ENCODE assay signal across 8 cellular contexts in the genomic region with DNA sequence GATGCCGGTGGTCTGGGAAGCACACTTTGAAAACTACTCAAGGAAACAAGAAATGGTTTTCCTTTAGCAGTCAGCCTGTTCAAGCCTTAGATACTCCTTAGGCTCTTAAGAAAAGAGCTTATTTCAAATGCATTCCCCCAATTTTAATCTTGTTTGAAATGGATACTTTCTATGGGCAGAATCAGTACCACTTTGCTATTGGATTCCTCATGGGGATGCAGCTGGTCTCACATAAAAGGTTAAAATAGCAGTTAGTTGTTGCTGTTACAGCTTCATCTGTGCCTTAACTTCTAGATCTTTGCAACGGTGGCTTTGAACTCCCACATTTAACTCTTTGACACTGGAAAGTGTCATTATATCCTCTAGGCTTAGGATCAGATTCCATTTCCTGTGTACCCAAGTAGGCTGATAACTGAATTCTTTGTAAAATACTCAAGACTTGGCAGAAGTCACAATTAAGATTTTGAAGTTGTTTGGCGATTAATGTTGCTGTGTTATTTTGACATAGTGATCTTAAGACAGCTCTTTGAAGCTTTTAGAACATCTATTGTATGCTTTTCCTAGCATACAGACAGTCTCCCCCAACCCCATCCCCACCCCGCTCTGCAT. TPM values are rescaled to one million over a fixed set of nuclear protein-coding genes. Genes with fewer than 3 reads are reported as not detected.
A peak's percentile ranks its signal among the peaks of the same experiment; 100 is the strongest.
DNase-seq lines count a peak whose midpoint lies in the region; ATAC-seq and TF ChIP-seq lines count a peak whose summit lies in the region.

No MANE protein-coding gene starts in this region.

- POLR2A ChIA-PET in SK-N-SH (lab: Yijun Ruan, JAX), result no interaction called here

- H4K20me1 ChIP-seq in SK-N-SH (ENCODE audit: insufficient read depth), result peaks cover 71% of the 10 kb centered on the region

- no peaks in the 10 kb centered on the region for H3K36me3 Mint-ChIP-seq in endothelial cell (ENCODE audit: low read depth, unreplicated experiment)
- H3K36me3 Mint-ChIP-seq in type B pancreatic cell, result peaks cover 21% of the 10 kb centered on the region

- H3K9me3 ChIP-seq in SK-N-SH, result no peaks in the 10 kb centered on the region

- H2BK5ac ChIP-seq in mesendoderm (ENCODE audit: low read length), result no peak overlapping the region

- TF ChIP-seq RAD21 in SK-N-SH (IDR thresholded peaks at IDR 0.05; ENCODE audit: low read length), result no peak

- peak overlapping the region; percentile 85 for H3K9ac ChIP-seq in SK-N-SH
- no peak overlapping the region for H3K9ac ChIP-seq in mesendoderm (ENCODE audit: low read length)

- peaks cover 3% of the 10 kb centered on the region for H3K79me1 ChIP-seq in mesendoderm (ENCODE audit: low read length)

- H3K27me3 ChIP-seq in SK-N-SH (ENCODE audit: insufficient read depth), result no peaks in the 10 kb centered on the region
- no peaks in the 10 kb centered on the region for H3K27me3 ChIP-seq in mesendoderm (ENCODE audit: insufficient read depth, low read length, poor library complexity)

- H3K79me2 ChIP-seq in SK-N-SH (ENCODE audit: insufficient read depth) (peaks cover 62% of the 10 kb centered on the region), mesendoderm (ENCODE audit: control insufficient read depth, insufficient read depth, low read length) (peaks cover 16% of the 10 kb centered on the region)

- no peak overlapping the region for H2AFZ ChIP-seq in SK-N-SH (ENCODE audit: low read depth)

- no peak for TF ChIP-seq EP300 in SK-N-SH (IDR thresholded peaks at IDR 0.05; ENCODE audit: borderline replicate concordance in 1 of 2, low read depth in 1 of 2, low read length in 1 of 2)

- H3K27ac ChIP-seq in SK-N-SH (ENCODE audit: low read depth in 2 of 2, low read length in 1 of 2) (peak overlapping the region in 1 of 2 experiments; percentile 94; a peak in 2 of 4 replicates), mesendoderm (ENCODE audit: low read depth, low read length) (no peak overlapping the region)

- no peak overlapping the region for H3K23ac ChIP-seq in mesendoderm (ENCODE audit: low read length)

- peaks cover 5 to 8% of the 10 kb centered on the region in 2 experiments; a peak in 2 of 4 replicates for H3K4me1 ChIP-seq in SK-N-SH (ENCODE audit: control insufficient read depth in 1 of 2, insufficient read depth in 2 of 2, low read depth in 1 of 2, low read length in 1 of 2)
- H3K4me1 ChIP-seq in mesendoderm (ENCODE audit: control insufficient read depth, low read depth, low read length), result peaks cover 3% of the 10 kb centered on the region

- DNase-seq in SK-N-SH, result no peak
- DNase-seq in endothelial cell (ENCODE audit: low spot score), result no peak
- no peak for DNase-seq in mesendoderm
- no peak for DNase-seq in type B pancreatic cell (ENCODE audit: extremely low spot score, unreplicated experiment)
- no peak for DNase-seq in activated T-cell treated with anti-CD3 and anti-CD28 coated beads, Interleukin-2, amount 50 U/mL, for 48 hours
- DNase-seq in pons (ENCODE audit: low spot score), result no peak
- DNase-seq in cerebellar nuclear complex (lab: John Stamatoyannopoulos, UW), result no peak

- H3K27ac Mint-ChIP-seq in endothelial cell (ENCODE audit: unreplicated experiment), result peak overlapping the region; percentile 37
- H3K27ac Mint-ChIP-seq in type B pancreatic cell, result no peak overlapping the region

- H3K4me2 ChIP-seq in SK-N-SH (peak overlapping the region; percentile 82), mesendoderm (ENCODE audit: low read length) (no peak overlapping the region)

- CTCF ChIA-PET in SK-N-SH (lab: Yijun Ruan, JAX), result interaction anchor here (0.8 to 5.2 kb wide), 5 partner anchors 173 to 877 kb away, joined by 3 to 44 read pairs (median 9); no protein-coding TSS in a partner anchor

- H3K4me1 Mint-ChIP-seq in endothelial cell (ENCODE audit: unreplicated experiment), result peaks cover 33% of the 10 kb centered on the region
- peaks cover 29% of the 10 kb centered on the region for H3K4me1 Mint-ChIP-seq in type B pancreatic cell (ENCODE audit: unreplicated experiment)

- no peak overlapping the region for H4K8ac ChIP-seq in mesendoderm (ENCODE audit: low read depth, low read length)

- H3K4me3 ChIP-seq in SK-N-SH (ENCODE audit: low read depth in 2 of 2, low read length in 1 of 2) (peak overlapping the region; percentile 59 to 72), mesendoderm (ENCODE audit: low read length) (no peak overlapping the region)

- H2BK15ac ChIP-seq in mesendoderm (replicated peaks; ENCODE audit: low read depth), result no peak overlapping the region

- H3K18ac ChIP-seq in mesendoderm (ENCODE audit: low read length), result no peak overlapping the region

- peak overlapping the region; percentile 43 for H3K56ac ChIP-seq in mesendoderm (ENCODE audit: low read length)

- no peaks in the 10 kb centered on the region for H3K9me2 ChIP-seq in SK-N-SH

- H2BK120ac ChIP-seq in mesendoderm (ENCODE audit: low read depth, low read length), result no peak overlapping the region

- TF ChIP-seq CTCF in SK-N-SH (IDR thresholded peaks at IDR 0.05), result no peak
- TF ChIP-seq CTCF in endothelial cell (IDR thresholded peaks at IDR 0.05; ENCODE audit: unreplicated experiment), result no peak
- no peak for TF ChIP-seq CTCF in type B pancreatic cell (conservative IDR thresholded peaks at IDR 0.05)

- no peak overlapping the region for H2AK5ac ChIP-seq in mesendoderm (ENCODE audit: low read length)

- peaks cover 70% of the 10 kb centered on the region for H3F3A ChIP-seq in SK-N-SH (replicated peaks; ENCODE audit: insufficient read depth)

- 72% methylated on average over 4 of the region's 4 CpGs for WGBS in SK-N-SH (ENCODE audit: low lambda C conversion rate)
- WGBS in mesendoderm (ENCODE audit: extremely low coverage, insufficient coverage, low lambda C conversion rate), result no CpG with 5 or more reads among the region's 4 CpGs

- peaks cover 16% of the 10 kb centered on the region for H3K27me3 Mint-ChIP-seq in endothelial cell (ENCODE audit: unreplicated experiment)
- H3K27me3 Mint-ChIP-seq in type B pancreatic cell, result peaks cover 36% of the 10 kb centered on the region

- H3K36me3 ChIP-seq in SK-N-SH (replicated peaks in 1 of 2; ENCODE audit: control insufficient read depth in 1 of 2, insufficient read depth in 2 of 2, low read length in 1 of 2), result peaks cover 59 to 64% of the 10 kb centered on the region in 2 experiments
- peaks cover 2% of the 10 kb centered on the region for H3K36me3 ChIP-seq in mesendoderm (ENCODE audit: control insufficient read depth, insufficient read depth, low read length)

- H3K9me3 Mint-ChIP-seq in endothelial cell (ENCODE audit: unreplicated experiment), result no peaks in the 10 kb centered on the region
- no peaks in the 10 kb centered on the region for H3K9me3 Mint-ChIP-seq in type B pancreatic cell

- H4K5ac ChIP-seq in mesendoderm (ENCODE audit: low read length), result no peak overlapping the region

- ATAC-seq in SK-N-SH treated with all-trans-retinoic acid at 6 μM for 48 hours, result no peak

- H3K4me3 Mint-ChIP-seq in endothelial cell (ENCODE audit: unreplicated experiment) (no peak overlapping the region), type B pancreatic cell (peak overlapping the region; percentile 95)

- no peak overlapping the region for H3K4ac ChIP-seq in mesendoderm (ENCODE audit: low read depth, low read length)

TF ChIP-seq in SK-N-SH, 30 proteins besides CTCF, POLR2A, EP300 and RAD21 (continues in another document):
- TF ChIP-seq, protein P1, sequence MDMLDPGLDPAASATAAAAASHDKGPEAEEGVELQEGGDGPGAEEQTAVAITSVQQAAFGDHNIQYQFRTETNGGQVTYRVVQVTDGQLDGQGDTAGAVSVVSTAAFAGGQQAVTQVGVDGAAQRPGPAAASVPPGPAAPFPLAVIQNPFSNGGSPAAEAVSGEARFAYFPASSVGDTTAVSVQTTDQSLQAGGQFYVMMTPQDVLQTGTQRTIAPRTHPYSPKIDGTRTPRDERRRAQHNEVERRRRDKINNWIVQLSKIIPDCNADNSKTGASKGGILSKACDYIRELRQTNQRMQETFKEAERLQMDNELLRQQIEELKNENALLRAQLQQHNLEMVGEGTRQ (IDR thresholded peaks at IDR 0.05; ENCODE audit: borderline replicate concordance, low read depth, low read length), result no peak
- no peak for TF ChIP-seq RFX5 (IDR thresholded peaks at IDR 0.05; ENCODE audit: low read length)

TF ChIP-seq in SK-N-SH treated with all-trans-retinoic acid at 6 μM for 48 hours, 23 proteins besides CTCF, POLR2A, EP300 and RAD21:
- TF ChIP-seq BACH2 (CRISPR knock-in tag; IDR thresholded peaks at IDR 0.05; ENCODE audit: borderline replicate concordance) (no peak), ESRRG (CRISPR knock-in tag; IDR thresholded peaks at IDR 0.05) (no peak), ZC3H10 (CRISPR knock-in tag; IDR thresholded peaks at IDR 0.05) (no peak), ZFP30 (CRISPR knock-in tag; IDR thresholded peaks at IDR 0.05) (no peak), TCF4 (CRISPR knock-in tag; IDR thresholded peaks at IDR 0.05; ENCODE audit: borderline replicate concordance) (no peak), ZFP3 (CRISPR knock-in tag; IDR thresholded peaks at IDR 0.05) (no peak), TOX (CRISPR knock-in tag; IDR thresholded peaks at IDR 0.05; ENCODE audit: borderline replicate concordance) (no peak)
- TF ChIP-seq, protein P2, sequence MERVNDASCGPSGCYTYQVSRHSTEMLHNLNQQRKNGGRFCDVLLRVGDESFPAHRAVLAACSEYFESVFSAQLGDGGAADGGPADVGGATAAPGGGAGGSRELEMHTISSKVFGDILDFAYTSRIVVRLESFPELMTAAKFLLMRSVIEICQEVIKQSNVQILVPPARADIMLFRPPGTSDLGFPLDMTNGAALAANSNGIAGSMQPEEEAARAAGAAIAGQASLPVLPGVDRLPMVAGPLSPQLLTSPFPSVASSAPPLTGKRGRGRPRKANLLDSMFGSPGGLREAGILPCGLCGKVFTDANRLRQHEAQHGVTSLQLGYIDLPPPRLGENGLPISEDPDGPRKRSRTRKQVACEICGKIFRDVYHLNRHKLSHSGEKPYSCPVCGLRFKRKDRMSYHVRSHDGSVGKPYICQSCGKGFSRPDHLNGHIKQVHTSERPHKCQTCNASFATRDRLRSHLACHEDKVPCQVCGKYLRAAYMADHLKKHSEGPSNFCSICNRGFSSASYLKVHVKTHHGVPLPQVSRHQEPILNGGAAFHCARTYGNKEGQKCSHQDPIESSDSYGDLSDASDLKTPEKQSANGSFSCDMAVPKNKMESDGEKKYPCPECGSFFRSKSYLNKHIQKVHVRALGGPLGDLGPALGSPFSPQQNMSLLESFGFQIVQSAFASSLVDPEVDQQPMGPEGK (CRISPR knock-in tag; IDR thresholded peaks at IDR 0.05; ENCODE audit: borderline replicate concordance), result no peak

RNA-seq across cellular contexts. Expression of gene THBS1, which starts 2.2 kb away (rescaled TPM):
- polyA plus RNA-seq in SK-N-SH (2012; rRNA removed), result 117 and 127 TPM in 2 replicates
- 36.9 and 47.2 TPM in 2 replicates for polyA plus RNA-seq in SK-N-SH (2012; cell fraction: cytosol; rRNA removed)
- polyA plus RNA-seq in SK-N-SH (2012; cell fraction: nucleus; rRNA removed), result 513 and 769 TPM in 2 replicates
- total RNA-seq in endothelial cell (ENCODE audit: unreplicated experiment) (8.2 TPM), type B pancreatic cell (ENCODE audit: low replicate concordance) (51.7 and 137 TPM in 2 replicates)
- polyA plus RNA-seq in mesendoderm (2013, experiment 1 of 2), result 44.0 TPM
- polyA plus RNA-seq in mesendoderm (2013, experiment 2 of 2), result 41.5 TPM
